13 cellular contexts compared by ENCODE assay signal in genomic region chr12:119835068-119835467, GRCh38. TPM values are rescaled to one million over a fixed set of nuclear protein-coding genes. Genes with fewer than 3 reads are reported as not detected.
DNase-seq lines count a peak whose midpoint lies in the region; ATAC-seq and TF ChIP-seq lines count a peak whose summit lies in the region.
"Had no signal": no experiment of that assay in that cellular context is flagged by ENCODE, and none has a peak within 500 bp of the region (broad histone marks: within the 10 kb centered on the region; RNA-seq: fewer than 3 reads in every experiment).

No MANE protein-coding gene starts in this region.

- intact Hi-C loops in MCF 10A (cut with micrococcal nuclease): no loop called here
- intact Hi-C loops in mammary epithelial cell (cut with micrococcal nuclease): no loop called here

- POLR2A ChIA-PET in MCF 10A (lab: Yijun Ruan, JAX): no interaction called here

- no peaks in the 10 kb centered on the region for H3K36me3 ChIP-seq in mammary epithelial cell (ENCODE audit: insufficient read depth, low read length)

- no peak overlapping the region for H3K4me3 Mint-ChIP-seq in MCF 10A (ENCODE audit: unreplicated experiment)
- no peak overlapping the region for H3K4me3 Mint-ChIP-seq in type B pancreatic cell
- H3K4me3 Mint-ChIP-seq: activated T-helper 17 cell treated with anti-CD3 and anti-CD28 coated beads, Interleukin-2, amount 50 U/mL, for 72 hours; effector memory CD8-positive, alpha-beta T cell had no signal

- no peak overlapping the region for H2AFZ ChIP-seq in mammary epithelial cell (ENCODE audit: low read depth, low read length)

- no peak overlapping the region for H3K9ac ChIP-seq in mammary epithelial cell (ENCODE audit: insufficient read depth, low read length)

- H3K27ac Mint-ChIP-seq in MCF 10A (ENCODE audit: low read depth, unreplicated experiment) (peak overlapping the region; percentile 16), type B pancreatic cell (no peak overlapping the region)
- H3K27ac Mint-ChIP-seq: activated T-helper 17 cell treated with anti-CD3 and anti-CD28 coated beads, Interleukin-2, amount 50 U/mL, for 72 hours; effector memory CD8-positive, alpha-beta T cell had no signal

- no peaks in the 10 kb centered on the region for H3K27me3 ChIP-seq in mammary epithelial cell (ENCODE audit: insufficient read depth, low read length)

- H3K4me1 Mint-ChIP-seq in MCF 10A (ENCODE audit: insufficient read depth, unreplicated experiment) (no peaks in the 10 kb centered on the region), type B pancreatic cell (ENCODE audit: unreplicated experiment) (peaks cover 4% of the 10 kb centered on the region)
- H3K4me1 Mint-ChIP-seq: activated T-helper 17 cell treated with anti-CD3 and anti-CD28 coated beads, Interleukin-2, amount 50 U/mL, for 72 hours had no signal

- H3K4me1 ChIP-seq in mammary epithelial cell (ENCODE audit: insufficient read depth, low read length): peaks cover 11% of the 10 kb centered on the region

- in situ Hi-C loops in mammary epithelial cell (cut with MboI; ENCODE audit: low sequenced_read_pairs in 2 of 2): no loop called here
- in situ Hi-C loops in SK-MEL-5 (cut with HindIII; ENCODE audit: low pct_unique_long_range_greater_than_20kb, low sequenced_read_pairs): no loop called here

- BruUV-seq in MCF 10A (replicated peaks; lab: Mats Ljungman, UMichigan) (no TSS peak), mammary epithelial cell (replicated peaks; lab: Mats Ljungman, UMichigan) (no TSS peak)

- H3K36me3 Mint-ChIP-seq in MCF 10A (ENCODE audit: insufficient read depth, unreplicated experiment) (peaks cover 5% of the 10 kb centered on the region), type B pancreatic cell (peaks cover 16% of the 10 kb centered on the region)

- TF ChIP-seq CTCF in MCF 10A (IDR thresholded peaks at IDR 0.05; ENCODE audit: unreplicated experiment) (no peak), mammary epithelial cell (conservative IDR thresholded peaks at IDR 0.05 in 1 of 2, IDR thresholded peaks at IDR 0.05 in 1 of 2; ENCODE audit: extremely low read depth in 1 of 2, insufficient read depth in 1 of 2, low read depth in 1 of 2, low read length in 2 of 2) (peak in 1 of 2 donors; percentile 21), type B pancreatic cell (conservative IDR thresholded peaks at IDR 0.05) (peak; percentile 15)

- WGBS in mammary epithelial cell (ENCODE audit: low coverage, missing lambda C conversion rate): 95% methylated on average over 2 of the region's 2 CpGs

- TF ChIP-seq POLR2A in erythroblast (IDR thresholded peaks at IDR 0.05; ENCODE audit: low read length): no peak

- CTCF ChIA-PET in MCF 10A (lab: Yijun Ruan, JAX): interaction anchor here (0.6 to 0.8 kb wide), 2 partner anchors 12 to 42 kb away, joined by 3 to 4 read pairs; partner anchors contain the start of gene CIT
- CTCF ChIA-PET in mammary epithelial cell (lab: Charles Lee; ENCODE audit: low non-redundant PET): no interaction called here

- dilution Hi-C loops in mammary epithelial cell (cut with HindIII; ENCODE audit: low sequenced_read_pairs): no loop called here

- H3K9me3 Mint-ChIP-seq in MCF 10A (ENCODE audit: unreplicated experiment): no peaks in the 10 kb centered on the region
- no peaks in the 10 kb centered on the region for H3K9me3 Mint-ChIP-seq in type B pancreatic cell
- H3K9me3 Mint-ChIP-seq: effector memory CD8-positive, alpha-beta T cell had no signal

- no peak overlapping the region for H3K27ac ChIP-seq in mammary epithelial cell (ENCODE audit: insufficient read depth, low read depth, low read length)

- H3K79me2 ChIP-seq in mammary epithelial cell (ENCODE audit: insufficient read depth, low read length): peaks cover 28% of the 10 kb centered on the region

- H4K20me1 ChIP-seq in mammary epithelial cell (ENCODE audit: insufficient read depth, low read length): no peaks in the 10 kb centered on the region

- no peaks in the 10 kb centered on the region for H3K27me3 Mint-ChIP-seq in MCF 10A (ENCODE audit: insufficient read depth, unreplicated experiment)
- no peaks in the 10 kb centered on the region for H3K27me3 Mint-ChIP-seq in type B pancreatic cell
- H3K27me3 Mint-ChIP-seq: activated T-helper 17 cell treated with anti-CD3 and anti-CD28 coated beads, Interleukin-2, amount 50 U/mL, for 72 hours; effector memory CD8-positive, alpha-beta T cell had no signal

- no peak overlapping the region for H3K4me2 ChIP-seq in mammary epithelial cell (ENCODE audit: insufficient read depth, low read depth, low read length)

- ATAC-seq in GM21423 (IDR thresholded peaks at IDR 0.05; ENCODE audit: unreplicated experiment) (no peak), HG03196 (IDR thresholded peaks at IDR 0.05; ENCODE audit: unreplicated experiment) (no peak)
- ATAC-seq: activated T-helper 17 cell treated with anti-CD3 and anti-CD28 coated beads, Interleukin-2, amount 50 U/mL, for 72 hours; effector memory CD8-positive, alpha-beta T cell had no signal

- no peaks in the 10 kb centered on the region for H3K9me3 ChIP-seq in mammary epithelial cell (replicated peaks; ENCODE audit: insufficient read depth, low read length)

- DNase-seq in MCF 10A (ENCODE audit: unreplicated experiment): peak; percentile 61
- no peak for DNase-seq in mammary epithelial cell
- peak; percentile 8 for DNase-seq in SK-MEL-5 (ENCODE audit: low read depth, low spot score)
- peak; percentile 25 for DNase-seq in fibroblast of peridontal ligament (ENCODE audit: extremely low read depth)
- no peak for DNase-seq in type B pancreatic cell (ENCODE audit: extremely low spot score, unreplicated experiment)
- no peak for DNase-seq in erythroblast (lab: John Stamatoyannopoulos, UW)
- DNase-seq: effector memory CD8-positive, alpha-beta T cell; hippocampal formation; NCI-H2171 treated with DMSO at 0.1 percent for 48 hours; T-helper 2 cell had no signal

- H3K4me3 ChIP-seq in mammary epithelial cell (replicated peaks in 1 of 3; ENCODE audit: insufficient read depth in 1 of 3, low read depth in 2 of 3, low read length in 3 of 3): no peak overlapping the region

RNA-seq across cellular contexts. Expression of gene CIT, which starts 42.1 kb away (rescaled TPM):
- total RNA-seq in MCF 10A (2022): 22.8 and 25.0 TPM in 2 replicates
- total RNA-seq in mammary epithelial cell: 10 to 100 TPM in 1 of 2 donors, 1 to 10 TPM in 1; 3.2 to 30.0 TPM
- polyA plus RNA-seq in mammary epithelial cell: 12.3 TPM
- 122 TPM for polyA minus RNA-seq in mammary epithelial cell
- 34.3 and 47.6 TPM in 2 replicates for total RNA-seq in SK-MEL-5 (2014; rRNA removed; shearing (Covaris generic))
- polyA plus RNA-seq in SK-MEL-5 (2015; cell fraction: cytosol; rRNA removed): 53.7 and 82.1 TPM in 2 replicates
- 158 and 199 TPM in 2 replicates for polyA plus RNA-seq in SK-MEL-5 (2015; cell fraction: nucleus; rRNA removed)
- total RNA-seq in type B pancreatic cell (ENCODE audit: low replicate concordance): 17.0 and 50.9 TPM in 2 replicates

Comparison
In these comparisons a context has a peak if more than half of its experiments do, and no peak if none do; other contexts are left out.
1. DNase-seq: peak in MCF 10A (single experiment), SK-MEL-5 (single experiment) and fibroblast of peridontal ligament (single experiment); none in mammary epithelial cell (single experiment), type B pancreatic cell (single experiment) and erythroblast (0 of 2).